8 cellular contexts compared by ENCODE assay signal in genomic region chr3:184540777-184541681, GRCh38. TPM values are rescaled to one million over a fixed set of nuclear protein-coding genes. Genes with fewer than 3 reads are reported as not detected.
A peak's percentile ranks its signal among the peaks of the same experiment; 100 is the strongest.
DNase-seq lines count a peak whose midpoint lies in the region; ATAC-seq, FAIRE-seq and TF ChIP-seq lines count a peak whose summit lies in the region.

No MANE protein-coding gene starts in this region.

- no peak for DNase-seq in D721Med (ENCODE audit: insufficient read length, low spot score)
- DNase-seq in SJCRH30 = peak; percentile 64 to 78
- peak; percentile 74 for DNase-seq in activated naive CD4-positive, alpha-beta T cell treated with Interleukin-2 at 50 U/mL for 16 hours
- peak; percentile 60 for DNase-seq in right atrium auricular region (ENCODE audit: low spot score)
- DNase-seq in stimulated activated CD4-positive, alpha-beta T cell treated with anti-CD3 and anti-CD28 coated beads, Interleukin-15, amount 100 ng/mL, for 1 hour (ENCODE audit: low read depth in 1 of 2, low spot score in 1 of 2) = peak; percentile 52 to 61

- no peak for ATAC-seq in GM19397 (IDR thresholded peaks at IDR 0.05; ENCODE audit: unreplicated experiment)
- ATAC-seq in HG03460 (IDR thresholded peaks at IDR 0.05; ENCODE audit: unreplicated experiment) = no peak

- TF ChIP-seq CTCF in D721Med (IDR thresholded peaks at IDR 0.05; ENCODE audit: insufficient read depth, missing control alignments) = peak; percentile 55
- peak; percentile 94 for TF ChIP-seq CTCF in LNCAP (IDR thresholded peaks at IDR 0.05)
- TF ChIP-seq CTCF in right atrium auricular region (IDR thresholded peaks at IDR 0.05) = peak; percentile 33 to 69

- H3K27ac ChIP-seq in SJCRH30 (no peak overlapping the region), right atrium auricular region (no peak overlapping the region)

- H3K4me1 ChIP-seq in SJCRH30 (no peaks in the 10 kb centered on the region), right atrium auricular region (peaks cover 0 to 6% of the 10 kb centered on the region in 2 donors)

- H3K9me3 ChIP-seq in SJCRH30 (replicated peaks) (no peaks in the 10 kb centered on the region), right atrium auricular region (no peaks in the 10 kb centered on the region)

- H3K36me3 ChIP-seq in SJCRH30 (no peaks in the 10 kb centered on the region), right atrium auricular region (no peaks in the 10 kb centered on the region)

- H3K27me3 ChIP-seq in SJCRH30 = peaks cover 7% of the 10 kb centered on the region
- peaks cover 0 to 4% of the 10 kb centered on the region in 2 donors for H3K27me3 ChIP-seq in right atrium auricular region

- H3K4me3 ChIP-seq in SJCRH30 (no peak overlapping the region), right atrium auricular region (no peak overlapping the region)

- no peak for FAIRE-seq in D721Med (lab: Jason Lieb, UNC)

RNA-seq across cellular contexts. Expression of gene EPHB3, which starts 20.6 kb away (rescaled TPM):
- 16.4 and 16.6 TPM in 2 replicates for total RNA-seq in SJCRH30 (2014; rRNA removed; shearing (Covaris generic))
- 1 to 10 TPM; 2.1 to 5.1 TPM for total RNA-seq in right atrium auricular region
